In genomic region chrX:46463682-46464081, GRCh38 we compare ENCODE assay signal across 14 cellular contexts.
"Had no signal": no experiment of that assay in that cellular context is flagged by ENCODE, and none has a peak within 500 bp of the region (broad histone marks: within the 10 kb centered on the region; RNA-seq: fewer than 3 reads in every experiment).

No MANE protein-coding gene starts in this region.

- H3K9me3 Mint-ChIP-seq: activated B cell treated with CpG ODN at 0.5 μM for 24 hours; activated T-cell treated with anti-CD3 and anti-CD28 coated beads, Interleukin-2, amount 50 U/mL, for 4 hours had no signal

- H3K27ac ChIP-seq: gastroesophageal sphincter, left ventricle myocardium inferior, ovary, stomach, thoracic aorta had no signal

- H3K4me1 ChIP-seq: gastroesophageal sphincter, left ventricle myocardium inferior, stomach had no signal

- ATAC-seq: activated T-cell treated with anti-CD3 and anti-CD28 coated beads, Interleukin-2, amount 50 U/mL, for 4 hours; gastroesophageal sphincter had no signal

- H3K27me3 Mint-ChIP-seq: activated B cell treated with CpG ODN at 0.5 μM for 24 hours had no signal

- H3K4me3 ChIP-seq: gastroesophageal sphincter, left ventricle myocardium inferior, ovary, stomach, thoracic aorta had no signal

- FAIRE-seq: kidney had no signal

- DNase-seq: activated B cell treated with CpG ODN at 0.5 μM for 24 hours; activated CD4-positive, alpha-beta T cell treated with anti-CD3 and anti-CD28 coated beads, Interleukin-2, amount 50 U/mL, for 1 hour; activated T-cell treated with anti-CD3 and anti-CD28 coated beads, Interleukin-2, amount 50 U/mL, for 4 hours; cortex of kidney; effector CD8-positive, alpha-beta T cell; kidney; left ventricle myocardium inferior; mesenchymal stem cell; ovary; stimulated activated CD4-positive, alpha-beta T cell treated with anti-CD3 and anti-CD28 coated beads, Interleukin-2, amount 100 ng/mL, for 48 hours; stomach had no signal

- H3K36me3 ChIP-seq: ovary had no signal

- H3K9me3 ChIP-seq: gastroesophageal sphincter, left ventricle myocardium inferior, ovary, thoracic aorta had no signal

- H3K27ac Mint-ChIP-seq: activated B cell treated with CpG ODN at 0.5 μM for 24 hours had no signal

- H3K27me3 ChIP-seq: gastroesophageal sphincter, ovary, stomach had no signal

- H3K4me3 Mint-ChIP-seq: activated B cell treated with CpG ODN at 0.5 μM for 24 hours; activated T-cell treated with anti-CD3 and anti-CD28 coated beads, Interleukin-2, amount 50 U/mL, for 4 hours; neural crest cell had no signal
